9 cellular contexts compared by ENCODE assay signal in the genomic region with DNA sequence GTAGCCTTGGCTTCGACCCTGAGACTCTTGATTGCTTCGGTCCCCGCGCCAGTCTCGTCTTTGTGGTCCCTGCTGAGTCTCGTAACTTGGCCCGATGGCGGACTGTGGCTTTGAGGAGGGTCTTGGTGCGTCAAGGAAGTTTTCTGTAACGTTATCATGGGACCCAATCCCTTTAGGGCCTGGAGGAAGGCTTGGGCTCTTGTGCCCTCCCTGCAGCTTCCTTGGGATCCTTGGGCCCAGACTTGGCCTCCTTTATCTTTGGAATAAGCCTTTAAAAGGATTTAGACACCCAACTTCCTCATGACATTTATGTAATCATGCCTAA. TPM values are rescaled to one million over a fixed set of nuclear protein-coding genes. Genes with fewer than 3 reads are reported as not detected.
A peak's percentile ranks its signal among the peaks of the same experiment; 100 is the strongest.
DNase-seq lines count a peak whose midpoint lies in the region; ATAC-seq and TF ChIP-seq lines count a peak whose summit lies in the region.
"Had no signal": no experiment of that assay in that cellular context is flagged by ENCODE, and none has a peak within 500 bp of the region (broad histone marks: within the 10 kb centered on the region; RNA-seq: fewer than 3 reads in every experiment).

No MANE protein-coding gene starts in this region.

- ATAC-seq in GM19452 (IDR thresholded peaks at IDR 0.05; ENCODE audit: unreplicated experiment) (peak; percentile 5), HG03565 (IDR thresholded peaks at IDR 0.05; ENCODE audit: unreplicated experiment) (no peak)

- H3K27ac ChIP-seq in esophagus squamous epithelium (peak overlapping the region; percentile 95 to 98 (median 96)), prostate gland (peak overlapping the region; percentile 89 to 93)

- WGBS in esophagus squamous epithelium, 2 donors, result no CpG with 5 or more reads among the region's 10 CpGs
- under 1% methylated on average over 10 of the region's 10 CpGs for WGBS in prostate gland

- H3K27me3 ChIP-seq in esophagus squamous epithelium (no peaks in the 10 kb centered on the region), prostate gland (replicated peaks; ENCODE audit: insufficient read depth) (no peaks in the 10 kb centered on the region)

- H3K9me3 ChIP-seq in esophagus squamous epithelium (no peaks in the 10 kb centered on the region), prostate gland (no peaks in the 10 kb centered on the region)

- intact Hi-C loops in esophagus squamous epithelium (cut with DNase I) (no loop called here), prostate gland (cut with DNase I) (loop anchor here (5.0 kb wide), 1 partner anchor 96 kb away; a partner anchor contains a TSS)

- H3K4me3 ChIP-seq in esophagus squamous epithelium (peak overlapping the region; percentile 58 to 97 (median 87)), prostate gland (peak overlapping the region; percentile 67 to 68)

- DNase-seq in RKO (ENCODE audit: low spot score), result peak; percentile 34
- no peak for DNase-seq in esophagus squamous epithelium (lab: John Stamatoyannopoulos, UW)
- no peak for DNase-seq in prostate gland (ENCODE audit: low spot score)
- no peak for DNase-seq in globus pallidus (ENCODE audit: low spot score)
- DNase-seq in SW480 (ENCODE audit: low spot score), result no peak
- DNase-seq in GM10248 (ENCODE audit: extremely low spot score), result no peak

- TF ChIP-seq CTCF in esophagus squamous epithelium (IDR thresholded peaks at IDR 0.05), result no peak
- TF ChIP-seq CTCF in prostate gland (IDR thresholded peaks at IDR 0.05), result no peak
- no peak for TF ChIP-seq CTCF in GM10248 (IDR thresholded peaks at IDR 0.05; ENCODE audit: control extremely low read depth, extremely low read depth, low read depth, missing control alignments)

- POLR2A ChIA-PET in GM10248 (lab: Yijun Ruan, JAX), result no interaction called here

- H3K4me1 ChIP-seq in esophagus squamous epithelium (peaks cover 4 to 58% (median 17%) of the 10 kb centered on the region in 3 donors), prostate gland (replicated peaks) (no peaks in the 10 kb centered on the region)

- TF ChIP-seq POLR2A in esophagus squamous epithelium (IDR thresholded peaks at IDR 0.05) (no peak), prostate gland (IDR thresholded peaks at IDR 0.05) (no peak)

- CTCF ChIA-PET in GM10248 (lab: Yijun Ruan, JAX), result interaction anchor here (1.0 to 1.3 kb wide), 2 partner anchors 11 to 58 kb away, joined by 3 to 4 read pairs; no protein-coding TSS in a partner anchor

- peaks cover 0 to 36% (median 12%) of the 10 kb centered on the region in 3 donors for H3K36me3 ChIP-seq in esophagus squamous epithelium
- peaks cover 0 to 13% of the 10 kb centered on the region in 2 donors for H3K36me3 ChIP-seq in prostate gland

RNA-seq across cellular contexts. Expression of a gene that starts 0.4 kb away (rescaled TPM):
- total RNA-seq in esophagus squamous epithelium (10 to 100 TPM; 26.2 to 47.1 (median 39.0) TPM), prostate gland (10 to 100 TPM; 32.8 to 57.7 TPM)

RNA-seq across cellular contexts. Expression of a gene that starts 10.7 kb away (rescaled TPM):
- not detected for total RNA-seq in esophagus squamous epithelium
- total RNA-seq in prostate gland, result 1 to 10 TPM in 1 of 2 donors, not detected in 1; 5.5 TPM
- total RNA-seq: activated CD8-positive, alpha-beta memory T cell treated with anti-CD3 and anti-CD28 coated beads for 36 hours had no signal

RNA-seq across cellular contexts. Expression of a gene that starts 58.7 kb away (rescaled TPM):
- total RNA-seq in esophagus squamous epithelium (1 to 10 TPM in 2 of 4 donors, under 1 TPM in 1, not detected in 1; 0.26 to 4.0 (median 2.1) TPM), prostate gland (10 to 100 TPM; 16.1 to 27.6 TPM)
